ENCODE assay signal across 1 cellular context in genomic region chr22:19972652-19973550, GRCh38.
TF ChIP-seq lines count a peak whose summit lies in the region.

No MANE protein-coding gene starts in this region.

TF ChIP-seq in HepG2, 621 proteins besides CTCF, POLR2A, EP300 and RAD21:
- 0 out of 2 replicates have a peak, but pooled peaks have one; percentile 13 for TF ChIP-seq PHF8 (CRISPR knock-in tag; IDR thresholded peaks at IDR 0.05)
- TF ChIP-seq AGO1 (IDR thresholded peaks at IDR 0.05; ENCODE audit: low read depth, low read length, poor library complexity, severe bottlenecking) = peak; percentile 59
- no peak for TF ChIP-seq ZNF33B (CRISPR knock-in tag; IDR thresholded peaks at IDR 0.05)
- TF ChIP-seq E2F1 (CRISPR knock-in tag; IDR thresholded peaks at IDR 0.05) = no peak
- peak; percentile 80; the same call in 1 of the 2 replicates for TF ChIP-seq ZBTB33 (CRISPR knock-in tag; IDR thresholded peaks at IDR 0.05)
- peak; percentile 28; the same call in 1 of the 2 replicates for TF ChIP-seq RBFOX2 (IDR thresholded peaks at IDR 0.05; ENCODE audit: low read depth, low read length)
- TF ChIP-seq AGO2 (optimal IDR thresholded peaks at IDR 0.05; ENCODE audit: low read depth, low read length) = peak; percentile 47
